In the genomic region with DNA sequence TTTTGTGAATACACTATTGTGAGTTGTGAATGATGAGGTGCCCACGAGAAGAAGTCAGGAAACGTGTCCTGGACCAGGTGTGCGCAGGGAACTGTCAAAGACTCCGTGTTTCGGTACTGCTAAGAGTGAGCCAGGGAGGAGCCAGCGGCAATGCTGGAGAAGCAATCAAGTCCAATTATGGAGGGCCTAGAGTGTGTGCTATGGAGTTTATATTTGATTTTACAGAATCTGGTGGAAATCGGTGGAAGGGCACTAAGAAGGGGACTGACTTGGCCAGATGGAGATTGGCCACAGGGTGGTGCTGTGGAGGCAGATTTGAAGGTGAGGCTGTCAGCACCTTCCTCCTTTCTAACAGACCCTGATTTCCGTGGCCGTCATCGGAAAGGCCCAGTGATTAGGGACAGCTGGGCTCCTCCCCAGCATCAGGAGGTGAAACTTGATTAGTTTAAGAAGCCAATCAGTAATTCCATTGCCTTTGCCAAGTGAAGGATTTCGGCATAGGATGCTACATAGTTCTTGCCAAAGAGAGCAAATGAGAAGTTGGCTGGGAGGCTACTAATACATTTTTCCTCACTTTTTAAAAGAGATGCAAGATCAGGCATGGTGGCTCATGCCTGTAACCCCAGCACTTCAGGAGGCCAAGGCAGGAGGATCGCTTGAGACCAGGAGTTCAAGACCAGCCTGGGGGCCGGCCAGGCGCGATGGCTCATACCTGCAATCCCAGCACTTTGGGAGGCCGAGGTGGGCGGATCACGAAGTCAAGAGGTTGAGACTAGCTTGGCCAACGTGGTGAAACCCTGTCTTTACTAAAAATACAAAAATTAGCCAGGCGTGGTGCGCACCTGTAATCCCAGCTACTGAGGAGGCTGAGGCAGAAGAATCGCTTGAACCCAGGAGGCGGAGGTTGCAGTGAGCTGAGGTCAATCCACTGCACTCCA, we compare ENCODE assay signal across 8 cellular contexts. TPM values are rescaled to one million over a fixed set of nuclear protein-coding genes. Genes with fewer than 3 reads are reported as not detected.
A peak's percentile ranks its signal among the peaks of the same experiment; 100 is the strongest.
DNase-seq lines count a peak whose midpoint lies in the region; ATAC-seq and TF ChIP-seq lines count a peak whose summit lies in the region.

No MANE protein-coding gene starts in this region.

- H3K4me1 ChIP-seq in RWPE2 (ENCODE audit: insufficient read depth, poor library complexity, severe bottlenecking) (no peaks in the 10 kb centered on the region), foreskin keratinocyte (no peaks in the 10 kb centered on the region), thoracic aorta (ENCODE audit: control insufficient read depth in 1 of 2, low read depth in 2 of 2) (peaks cover 0 to 4% of the 10 kb centered on the region in 2 donors)

- DNase-seq in C1 segment of cervical spinal cord (lab: John Stamatoyannopoulos, UW) (peak in 11 of 14 donors; percentile 22 to 71 (median 49)), M059J (ENCODE audit: low read depth) (peak; percentile 75), RWPE2 (ENCODE audit: low spot score) (no peak), foreskin keratinocyte (peak in 1 of 2 donors; percentile 56), omental fat pad (ENCODE audit: low spot score) (peak; percentile 95), thoracic aorta (ENCODE audit: low spot score) (peak; percentile 66)

- ATAC-seq in GM19438 (IDR thresholded peaks at IDR 0.05; ENCODE audit: low read depth, unreplicated experiment) (peak; percentile 68), RWPE2 (ENCODE audit: low read depth) (peak; percentile 88), foreskin keratinocyte (peak; percentile 75), omental fat pad (ENCODE audit: low FRiP score) (peak; percentile 74), thoracic aorta (ENCODE audit: insufficient number of reproducible peaks, low FRiP score, low read depth) (peak; percentile 10)
- ATAC-seq in activated T-helper 17 cell treated with anti-CD3 and anti-CD28 coated beads, Interleukin-2, amount 50 U/mL, for 72 hours (replicated peaks) = peak; percentile 98

- H3K27ac ChIP-seq in RWPE2 (ENCODE audit: poor library complexity, severe bottlenecking) = no peak overlapping the region
- H3K27ac ChIP-seq in foreskin keratinocyte = no peak overlapping the region
- no peak overlapping the region for H3K27ac ChIP-seq in thoracic aorta

- peak overlapping the region; percentile 42 for H3K4me3 Mint-ChIP-seq in activated T-helper 17 cell treated with anti-CD3 and anti-CD28 coated beads, Interleukin-2, amount 50 U/mL, for 72 hours

- H3K27me3 ChIP-seq in RWPE2 (ENCODE audit: insufficient read depth, poor library complexity, severe bottlenecking) (no peaks in the 10 kb centered on the region), foreskin keratinocyte (peaks cover 4% of the 10 kb centered on the region), thoracic aorta (replicated peaks; ENCODE audit: insufficient read depth) (no peaks in the 10 kb centered on the region)

- no peaks in the 10 kb centered on the region for H3K36me3 Mint-ChIP-seq in activated T-helper 17 cell treated with anti-CD3 and anti-CD28 coated beads, Interleukin-2, amount 50 U/mL, for 72 hours (ENCODE audit: low read depth)

- H3K9me3 ChIP-seq in RWPE2 (ENCODE audit: severe bottlenecking) (no peaks in the 10 kb centered on the region), thoracic aorta (no peaks in the 10 kb centered on the region)

- TF ChIP-seq CTCF in RWPE2 (IDR thresholded peaks at IDR 0.05; ENCODE audit: poor library complexity, severe bottlenecking) = peak; percentile 91
- TF ChIP-seq CTCF in foreskin keratinocyte (conservative IDR thresholded peaks at IDR 0.05) = peak; percentile 88
- TF ChIP-seq CTCF in omental fat pad (IDR thresholded peaks at IDR 0.05) = peak in 1 of 3 donors; percentile 8
- TF ChIP-seq CTCF in thoracic aorta (IDR thresholded peaks at IDR 0.05) = peak; percentile 81

- H3K9me3 Mint-ChIP-seq in activated T-helper 17 cell treated with anti-CD3 and anti-CD28 coated beads, Interleukin-2, amount 50 U/mL, for 72 hours = no peaks in the 10 kb centered on the region

- peak overlapping the region; percentile 32 for H3K27ac Mint-ChIP-seq in activated T-helper 17 cell treated with anti-CD3 and anti-CD28 coated beads, Interleukin-2, amount 50 U/mL, for 72 hours

- H3K36me3 ChIP-seq in RWPE2 (ENCODE audit: low read depth) (no peaks in the 10 kb centered on the region), thoracic aorta (no peaks in the 10 kb centered on the region)

- H3K4me1 Mint-ChIP-seq in activated T-helper 17 cell treated with anti-CD3 and anti-CD28 coated beads, Interleukin-2, amount 50 U/mL, for 72 hours = peaks cover 14% of the 10 kb centered on the region

- peaks cover 6% of the 10 kb centered on the region for H3K27me3 Mint-ChIP-seq in activated T-helper 17 cell treated with anti-CD3 and anti-CD28 coated beads, Interleukin-2, amount 50 U/mL, for 72 hours

- H3K4me3 ChIP-seq in RWPE2 (ENCODE audit: severe bottlenecking) = no peak overlapping the region
- H3K4me3 ChIP-seq in thoracic aorta = peak overlapping the region; percentile 37

RNA-seq across cellular contexts. Expression of gene PTCH2, which starts 7.0 kb away (rescaled TPM):
- total RNA-seq in M059J (2014; rRNA removed; shearing (Covaris generic)) = 0.17 TPM in 1 of 2 replicates, not detected in the other
- 1 to 10 TPM in 1 of 2 donors, under 1 TPM in 1; 0.64 to 1.1 TPM for total RNA-seq in activated T-helper 17 cell treated with anti-CD3 and anti-CD28 coated beads, Interleukin-2, amount 50 U/mL, for 72 hours
- total RNA-seq in foreskin keratinocyte = 0.31 and 0.67 TPM in 2 replicates
- polyA plus RNA-seq in foreskin keratinocyte = 0.04 and 0.06 TPM in 2 replicates
- under 1 TPM; 0.09 to 0.63 (median 0.43) TPM for total RNA-seq in omental fat pad
- total RNA-seq in thoracic aorta = 1 to 10 TPM in 1 of 2 donors, under 1 TPM in 1; 0.95 to 1.3 TPM

RNA-seq across cellular contexts. Expression of gene BTBD19, which starts 27.7 kb away (rescaled TPM):
- total RNA-seq in M059J (2014; rRNA removed; shearing (Covaris generic)) = 1.2 and 4.3 TPM in 2 replicates
- total RNA-seq in activated T-helper 17 cell treated with anti-CD3 and anti-CD28 coated beads, Interleukin-2, amount 50 U/mL, for 72 hours = 10 to 100 TPM; 15.9 to 62.7 TPM
- total RNA-seq in foreskin keratinocyte (1.6 and 1.9 TPM in 2 replicates), omental fat pad (10 to 100 TPM in 2 of 4 donors, 1 to 10 TPM in 2; 7.5 to 29.8 (median 12.2) TPM), thoracic aorta (10 to 100 TPM; 18.8 to 53.6 TPM)
- polyA plus RNA-seq in foreskin keratinocyte = 1.4 and 1.6 TPM in 2 replicates

RNA-seq across cellular contexts. Expression of gene DYNLT4, which starts 28.9 kb away (rescaled TPM):
- total RNA-seq in M059J (2014; rRNA removed; shearing (Covaris generic)) = 1.4 TPM in 1 of 2 replicates, not detected in the other
- 1 to 10 TPM in 1 of 2 donors, under 1 TPM in 1; 0.56 to 1.2 TPM for total RNA-seq in activated T-helper 17 cell treated with anti-CD3 and anti-CD28 coated beads, Interleukin-2, amount 50 U/mL, for 72 hours
- total RNA-seq in foreskin keratinocyte = not detected in 2 replicates
- 0.09 TPM in 1 of 2 replicates, not detected in the other for polyA plus RNA-seq in foreskin keratinocyte
- total RNA-seq in omental fat pad = 1 to 10 TPM in 1 of 4 donors, under 1 TPM in 1, not detected in 2; 0.65 to 6.3 TPM
- total RNA-seq in thoracic aorta = not detected

RNA-seq across cellular contexts. Expression of gene PLK3, which starts 35.8 kb away (rescaled TPM):
- 8.0 and 9.5 TPM in 2 replicates for total RNA-seq in M059J (2014; rRNA removed; shearing (Covaris generic))
- total RNA-seq in activated T-helper 17 cell treated with anti-CD3 and anti-CD28 coated beads, Interleukin-2, amount 50 U/mL, for 72 hours = 10 to 100 TPM; 58.7 to 92.0 TPM
- total RNA-seq in foreskin keratinocyte = 34.2 and 35.6 TPM in 2 replicates
- polyA plus RNA-seq in foreskin keratinocyte = 39.3 and 39.9 TPM in 2 replicates
- 100 to 1,000 TPM in 1 of 4 donors, 10 to 100 TPM in 3; 27.6 to 156 (median 73.9) TPM for total RNA-seq in omental fat pad
- total RNA-seq in thoracic aorta = 100 to 1,000 TPM; 103 to 142 TPM

RNA-seq across cellular contexts. Expression of gene BEST4, which starts 48.0 kb away (rescaled TPM):
- 0.05 and 0.57 TPM in 2 replicates for total RNA-seq in M059J (2014; rRNA removed; shearing (Covaris generic))
- 1 to 10 TPM in 1 of 2 donors, under 1 TPM in 1; 0.97 to 2.0 TPM for total RNA-seq in activated T-helper 17 cell treated with anti-CD3 and anti-CD28 coated beads, Interleukin-2, amount 50 U/mL, for 72 hours
- total RNA-seq in foreskin keratinocyte (0.14 TPM in 1 of 2 replicates, not detected in the other), omental fat pad (under 1 TPM in 1 of 4 donors, not detected in 3; 0.24 TPM), thoracic aorta (1 to 10 TPM in 1 of 2 donors, not detected in 1; 4.1 TPM)
- 0.07 and 0.08 TPM in 2 replicates for polyA plus RNA-seq in foreskin keratinocyte

Comparison
In these comparisons a context has a peak if more than half of its experiments do, and no peak if none do; other contexts are left out.
1. ATAC-seq: peak in every context shown above with its lines; median percentile 98 in activated T-helper 17 cell treated with anti-CD3 and anti-CD28 coated beads, Interleukin-2, amount 50 U/mL, for 72 hours; 88 in RWPE2; 75 in foreskin keratinocyte; 74 in omental fat pad; 68 in GM19438; 10 in thoracic aorta.